ENCODE assay signal across 8 cellular contexts in the genomic region with DNA sequence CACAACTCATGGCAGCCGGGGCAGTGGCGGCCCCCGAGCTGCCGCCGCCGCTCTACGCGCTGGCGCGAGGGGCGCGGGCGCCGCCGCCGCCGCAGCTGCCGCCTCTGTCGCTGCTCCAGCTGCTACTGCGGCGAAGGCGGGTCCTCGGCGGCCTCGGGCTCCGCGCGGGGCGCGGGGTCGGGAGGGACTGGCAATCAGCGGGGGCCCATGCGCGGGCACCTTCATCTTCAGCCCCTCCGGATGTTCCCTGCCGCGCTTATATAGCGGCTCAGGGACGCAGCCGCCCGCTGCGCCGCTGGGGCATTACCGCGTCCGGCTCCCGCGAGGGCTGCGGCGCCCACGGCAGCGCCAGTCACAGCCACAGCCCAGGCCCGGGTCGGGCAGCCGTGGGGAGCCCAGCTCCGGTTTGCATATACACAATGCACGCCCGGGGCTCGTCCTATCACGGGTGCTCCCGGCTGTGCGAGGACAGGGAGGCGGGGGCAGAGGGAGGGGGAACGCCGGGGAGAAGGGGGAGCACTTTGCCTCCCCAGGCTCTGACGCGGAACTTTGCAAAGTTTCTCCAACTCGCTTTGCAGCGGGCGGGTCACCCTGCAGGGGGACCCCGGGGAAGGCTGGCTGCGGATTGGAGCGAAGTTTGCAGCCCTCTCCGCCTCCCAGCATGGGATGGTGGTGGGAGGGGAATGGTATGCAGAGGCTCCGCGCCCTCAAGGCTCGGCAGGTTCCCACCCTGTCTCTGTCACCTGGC. TPM values are rescaled to one million over a fixed set of nuclear protein-coding genes. Genes with fewer than 3 reads are reported as not detected.
DNase-seq lines count a peak whose midpoint lies in the region; ATAC-seq and TF ChIP-seq lines count a peak whose summit lies in the region.

A gene with protein sequence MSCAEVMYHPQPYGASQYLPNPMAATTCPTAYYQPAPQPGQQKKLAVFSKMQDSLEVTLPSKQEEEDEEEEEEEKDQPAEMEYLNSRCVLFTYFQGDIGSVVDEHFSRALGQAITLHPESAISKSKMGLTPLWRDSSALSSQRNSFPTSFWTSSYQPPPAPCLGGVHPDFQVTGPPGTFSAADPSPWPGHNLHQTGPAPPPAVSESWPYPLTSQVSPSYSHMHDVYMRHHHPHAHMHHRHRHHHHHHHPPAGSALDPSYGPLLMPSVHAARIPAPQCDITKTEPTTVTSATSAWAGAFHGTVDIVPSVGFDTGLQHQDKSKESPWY (minus strand): TSS at position 416 of the 748 bp plus-strand sequence. CDS start 406 bp downstream, at position 10.

- H3K27ac Mint-ChIP-seq in neural crest cell (ENCODE audit: unreplicated experiment), result peak within 1 kb of the TSS; percentile 92

- TF ChIP-seq CTCF in GM10266 (IDR thresholded peaks at IDR 0.05; ENCODE audit: control insufficient read depth, insufficient read depth, low read depth, missing control alignments) (no peak), WI38 (IDR thresholded peaks at IDR 0.05; ENCODE audit: low read depth, low read length) (no peak), foreskin keratinocyte (conservative IDR thresholded peaks at IDR 0.05) (no peak), neural crest cell (conservative IDR thresholded peaks at IDR 0.05) (peak; percentile 46)

- H3K9me3 ChIP-seq in Karpas-422 (ENCODE audit: low read length), result no peaks in the 10 kb centered on the region

- H3K27ac ChIP-seq in foreskin keratinocyte (peak within 1 kb of the TSS; percentile 73), Karpas-422 (ENCODE audit: low read length) (no peak within 1 kb of the TSS)

- H3K4me3 ChIP-seq in WI38 (ENCODE audit: low read depth, low read length) (peak within 1 kb of the TSS; percentile 92), Karpas-422 (ENCODE audit: low read length) (no peak within 1 kb of the TSS)

- H3K36me3 Mint-ChIP-seq in neural crest cell (ENCODE audit: low read depth), result no peaks in the 10 kb centered on the region

- H3K27me3 ChIP-seq in foreskin keratinocyte, result no peaks in the 10 kb centered on the region
- H3K27me3 ChIP-seq in Karpas-422 (ENCODE audit: low read length), result no peaks in the 10 kb centered on the region

- peak within 1 kb of the TSS; percentile 94 for H3K4me3 Mint-ChIP-seq in neural crest cell

- no peak within 1 kb of the TSS for H3K9ac ChIP-seq in Karpas-422 (ENCODE audit: low read length)

- peak; percentile 47 for ATAC-seq in HG03103 (IDR thresholded peaks at IDR 0.05; ENCODE audit: low read depth, unreplicated experiment)
- ATAC-seq in foreskin keratinocyte, result peak; percentile 70
- ATAC-seq in GM18519 (IDR thresholded peaks at IDR 0.05; ENCODE audit: low FRiP score, unreplicated experiment), result no peak

- H3K27me3 Mint-ChIP-seq in neural crest cell (ENCODE audit: low read depth), result peaks cover 29% of the 10 kb centered on the region

- H3K9me3 Mint-ChIP-seq in neural crest cell, result no peaks in the 10 kb centered on the region

- H2AFZ ChIP-seq in Karpas-422 (ENCODE audit: low read length), result no peak within 1 kb of the TSS

- H3K4me2 ChIP-seq in Karpas-422 (ENCODE audit: low read depth, low read length, poor library complexity, severe bottlenecking), result no peak within 1 kb of the TSS

- DNase-seq in GM10266 (ENCODE audit: extremely low spot score) (peak; percentile 15), foreskin keratinocyte (no peak), neural crest cell (ENCODE audit: low read depth, low spot score) (peak; percentile 65), superior temporal gyrus (ENCODE audit: extremely low spot score) (no peak), Karpas-422 (no peak)

- H3K79me2 ChIP-seq in Karpas-422 (ENCODE audit: low read length), result no peaks in the 10 kb centered on the region

- H3K4me1 Mint-ChIP-seq in neural crest cell, result peaks cover 7% of the 10 kb centered on the region

- no peaks in the 10 kb centered on the region for H3K9me2 ChIP-seq in Karpas-422 (replicated peaks; ENCODE audit: insufficient read depth, low read length)

- H4K20me1 ChIP-seq in Karpas-422 (ENCODE audit: insufficient read depth, low read depth, low read length), result no peaks in the 10 kb centered on the region

- peaks cover 28% of the 10 kb centered on the region for H3K4me1 ChIP-seq in foreskin keratinocyte
- no peaks in the 10 kb centered on the region for H3K4me1 ChIP-seq in Karpas-422 (ENCODE audit: low read length)

- H3K36me3 ChIP-seq in Karpas-422 (ENCODE audit: insufficient read depth, low read length), result no peaks in the 10 kb centered on the region

RNA-seq across cellular contexts. Expression of the gene that starts here (rescaled TPM):
- 1.3 and 1.8 TPM in 2 replicates for total RNA-seq in foreskin keratinocyte
- 0.11 and 0.18 TPM in 2 replicates for polyA plus RNA-seq in foreskin keratinocyte
- 3.2 and 6.1 TPM in 2 replicates for total RNA-seq in neural crest cell
- total RNA-seq in Karpas-422 (2014; rRNA removed; shearing (Covaris generic); ENCODE audit: low replicate concordance), result not detected in 2 replicates

Comparison
In these comparisons a context has a peak if more than half of its experiments do, and no peak if none do; other contexts are left out.
1. DNase-seq: peak in GM10266 (single experiment) and neural crest cell (single experiment); none in foreskin keratinocyte (0 of 2), superior temporal gyrus (single experiment) and Karpas-422 (single experiment).